In the genomic region with DNA sequence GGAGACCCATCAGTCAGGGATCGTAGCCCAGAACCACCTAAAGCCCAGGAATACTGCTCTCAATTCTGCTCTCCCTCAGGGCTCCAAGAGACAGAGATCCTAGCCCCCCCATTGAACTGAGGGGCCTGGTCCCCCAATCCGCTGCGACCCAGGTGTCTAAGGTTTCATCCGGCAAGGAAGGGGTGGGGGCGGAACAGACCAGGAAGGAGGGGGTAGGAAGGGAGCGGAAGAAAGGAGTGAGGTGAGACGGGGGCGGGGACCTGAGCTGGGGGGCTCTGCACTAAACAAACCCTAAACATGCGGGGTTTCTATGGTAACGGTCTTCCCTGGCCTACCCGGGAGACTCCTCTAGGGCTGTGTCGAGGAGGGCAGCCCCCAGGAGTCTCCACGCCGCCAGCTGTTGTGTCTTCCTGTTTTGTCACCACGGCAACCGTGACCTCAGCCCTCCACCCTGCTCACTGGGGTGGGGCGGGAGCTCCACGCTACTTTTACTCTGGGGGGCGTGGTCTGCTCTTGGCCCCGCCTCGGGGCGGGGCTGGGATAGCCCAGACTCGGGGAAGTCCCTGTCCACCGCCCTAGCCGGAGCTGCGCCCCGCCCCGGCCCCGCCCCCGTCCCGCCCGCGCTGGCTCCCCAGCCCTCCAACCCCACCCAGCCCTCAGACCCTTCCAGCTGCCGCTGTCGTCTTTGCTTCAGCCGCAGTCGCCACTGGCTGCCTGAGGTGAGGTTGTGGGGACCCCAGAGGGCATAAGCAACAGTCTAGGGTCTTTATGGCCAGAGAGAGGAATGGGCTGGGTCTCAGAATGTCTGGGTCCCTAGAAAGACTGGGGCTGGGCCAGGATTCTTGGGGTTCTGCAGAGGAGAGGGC, we compare ENCODE assay signal across 8 cellular contexts. TPM values are rescaled to one million over a fixed set of nuclear protein-coding genes. Genes with fewer than 3 reads are reported as not detected.
DNase-seq lines count a peak whose midpoint lies in the region; ATAC-seq and TF ChIP-seq lines count a peak whose summit lies in the region.

A gene with protein sequence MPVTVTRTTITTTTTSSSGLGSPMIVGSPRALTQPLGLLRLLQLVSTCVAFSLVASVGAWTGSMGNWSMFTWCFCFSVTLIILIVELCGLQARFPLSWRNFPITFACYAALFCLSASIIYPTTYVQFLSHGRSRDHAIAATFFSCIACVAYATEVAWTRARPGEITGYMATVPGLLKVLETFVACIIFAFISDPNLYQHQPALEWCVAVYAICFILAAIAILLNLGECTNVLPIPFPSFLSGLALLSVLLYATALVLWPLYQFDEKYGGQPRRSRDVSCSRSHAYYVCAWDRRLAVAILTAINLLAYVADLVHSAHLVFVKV (plus strand): TSS at position 659 of the 866 bp plus-strand sequence. CDS start 5,647 bp downstream, outside the sequence.

- peak; percentile 49 to 65 for TF ChIP-seq POLR2A in gastrocnemius medialis (IDR thresholded peaks at IDR 0.05)

- no peaks in the 10 kb centered on the region for H3K27me3 ChIP-seq in GM06990 (replicated peaks; ENCODE audit: control insufficient read depth, insufficient read depth, low read length)
- H3K27me3 ChIP-seq in WERI-Rb-1 (ENCODE audit: insufficient read depth, low read depth, severe bottlenecking), result no peaks in the 10 kb centered on the region
- no peaks in the 10 kb centered on the region for H3K27me3 ChIP-seq in iPS-15b (ENCODE audit: control insufficient read depth, insufficient read depth, low read length)
- H3K27me3 ChIP-seq in gastrocnemius medialis, result peaks cover 6 to 34% (median 23%) of the 10 kb centered on the region in 3 donors

- POLR2A ChIA-PET in HEK293T (lab: Yijun Ruan, JAX), result interaction anchor here (0.8 to 2.6 kb wide), 5 partner anchors 8 to 113 kb away, joined by 3 to 39 read pairs (median 4); no protein-coding TSS in a partner anchor

- CTCF ChIA-PET in HEK293T (lab: Yijun Ruan, JAX), result interaction anchor here (0.6 to 1.1 kb wide), 3 partner anchors 157 to 796 kb away, joined by 3 read pairs; no protein-coding TSS in a partner anchor

- H3K27ac ChIP-seq in WERI-Rb-1 (no peak within 1 kb of the TSS), gastrocnemius medialis (peak within 1 kb of the TSS; percentile 83 to 92 (median 86))

- in situ Hi-C loops in T47D (cut with HindIII; ENCODE audit: low pct_unique_long_range_greater_than_20kb, low sequenced_read_pairs), result no loop called here
- in situ Hi-C loops in gastrocnemius medialis (cut with MboI; ENCODE audit: low sequenced_read_pairs in 4 of 4), result no loop called here

- no peaks in the 10 kb centered on the region for H3K9me3 ChIP-seq in WERI-Rb-1 (ENCODE audit: severe bottlenecking)
- no peaks in the 10 kb centered on the region for H3K9me3 ChIP-seq in iPS-15b (ENCODE audit: control insufficient read depth, insufficient read depth, low read length)
- no peaks in the 10 kb centered on the region for H3K9me3 ChIP-seq in gastrocnemius medialis

- peak within 1 kb of the TSS; percentile 68 for H3K9ac ChIP-seq in iPS-15b (ENCODE audit: low read depth, low read length)

- H3K4me1 ChIP-seq in iPS-15b (ENCODE audit: control insufficient read depth, insufficient read depth, low read length), result peaks cover 4% of the 10 kb centered on the region
- H3K4me1 ChIP-seq in gastrocnemius medialis, result peaks cover 4 to 16% of the 10 kb centered on the region in 2 donors

- no peaks in the 10 kb centered on the region for H3K36me3 ChIP-seq in GM06990 (ENCODE audit: control insufficient read depth, insufficient read depth, low read length)
- H3K36me3 ChIP-seq in WERI-Rb-1, result no peaks in the 10 kb centered on the region
- H3K36me3 ChIP-seq in iPS-15b (ENCODE audit: control insufficient read depth, insufficient read depth, low read length), result peaks cover 5% of the 10 kb centered on the region
- H3K36me3 ChIP-seq in gastrocnemius medialis, result no peaks in the 10 kb centered on the region

- ATAC-seq in gastrocnemius medialis, result peak; percentile 68 to 79

- TF ChIP-seq CTCF in GM06990 (IDR thresholded peaks at IDR 0.05; ENCODE audit: insufficient read depth, low read length, poor library complexity, severe bottlenecking) (no peak), WERI-Rb-1 (IDR thresholded peaks at IDR 0.05; ENCODE audit: low read depth, low read length) (no peak), gastrocnemius medialis (IDR thresholded peaks at IDR 0.05 in 4 of 5, conservative IDR thresholded peaks at IDR 0.05 in 1 of 5) (no peak)

- peak; percentile 99 for DNase-seq in GM06990 (ENCODE audit: extremely low read depth, insufficient read length)
- peak; percentile 99 for DNase-seq in HEK293T (ENCODE audit: extremely low spot score)
- peak; percentile 99 for DNase-seq in NAMALWA (ENCODE audit: low spot score)
- peak; percentile 95 for DNase-seq in WERI-Rb-1
- peak; percentile 90 to 96 for DNase-seq in T47D (ENCODE audit: low read depth in 1 of 2, low spot score in 1 of 2)
- peak; percentile 87 to 93 for DNase-seq in gastrocnemius medialis
- DNase-seq in NCI-H1436 treated with DMSO at 0.1 percent for 48 hours (lab: John Stamatoyannopoulos, UW), result no peak

- H3K4me3 ChIP-seq in GM06990 (replicated peaks; ENCODE audit: low read depth, low read length) (peak within 1 kb of the TSS; percentile 64), WERI-Rb-1 (ENCODE audit: low read depth, low read length) (peak within 1 kb of the TSS; percentile 66), iPS-15b (ENCODE audit: low read depth, low read length) (peak within 1 kb of the TSS; percentile 95), gastrocnemius medialis (peak within 1 kb of the TSS; percentile 64 to 70 (median 67))

- intact Hi-C loops in gastrocnemius medialis (cut with DNase I; ENCODE audit: low total_unique reads), result loop anchor here (1.0 kb wide), 1 partner anchor 12 kb away; no protein-coding TSS in a partner anchor

TF ChIP-seq in HEK293T, 16 proteins besides CTCF, POLR2A, EP300 and RAD21:
- TF ChIP-seq BHLHE40 (IDR thresholded peaks at IDR 0.05; ENCODE audit: borderline replicate concordance) (no peak), SP1 (IDR thresholded peaks at IDR 0.05) (no peak), NFRKB (IDR thresholded peaks at IDR 0.05) (no peak), SUZ12 (IDR thresholded peaks at IDR 0.05) (no peak), FOXK2 (IDR thresholded peaks at IDR 0.05) (no peak), ARNT (IDR thresholded peaks at IDR 0.05) (no peak), CTBP1 (IDR thresholded peaks at IDR 0.05; ENCODE audit: borderline replicate concordance) (no peak), FOXA1 (IDR thresholded peaks at IDR 0.05) (no peak), HDGF (IDR thresholded peaks at IDR 0.05; ENCODE audit: borderline replicate concordance) (no peak)

RNA-seq across cellular contexts. Expression of the gene that starts here (rescaled TPM):
- total RNA-seq in gastrocnemius medialis, result 10 to 100 TPM in 2 of 4 donors, 1 to 10 TPM in 2; 4.5 to 12.6 (median 8.8) TPM
